9 cellular contexts compared by ENCODE assay signal in the genomic region with DNA sequence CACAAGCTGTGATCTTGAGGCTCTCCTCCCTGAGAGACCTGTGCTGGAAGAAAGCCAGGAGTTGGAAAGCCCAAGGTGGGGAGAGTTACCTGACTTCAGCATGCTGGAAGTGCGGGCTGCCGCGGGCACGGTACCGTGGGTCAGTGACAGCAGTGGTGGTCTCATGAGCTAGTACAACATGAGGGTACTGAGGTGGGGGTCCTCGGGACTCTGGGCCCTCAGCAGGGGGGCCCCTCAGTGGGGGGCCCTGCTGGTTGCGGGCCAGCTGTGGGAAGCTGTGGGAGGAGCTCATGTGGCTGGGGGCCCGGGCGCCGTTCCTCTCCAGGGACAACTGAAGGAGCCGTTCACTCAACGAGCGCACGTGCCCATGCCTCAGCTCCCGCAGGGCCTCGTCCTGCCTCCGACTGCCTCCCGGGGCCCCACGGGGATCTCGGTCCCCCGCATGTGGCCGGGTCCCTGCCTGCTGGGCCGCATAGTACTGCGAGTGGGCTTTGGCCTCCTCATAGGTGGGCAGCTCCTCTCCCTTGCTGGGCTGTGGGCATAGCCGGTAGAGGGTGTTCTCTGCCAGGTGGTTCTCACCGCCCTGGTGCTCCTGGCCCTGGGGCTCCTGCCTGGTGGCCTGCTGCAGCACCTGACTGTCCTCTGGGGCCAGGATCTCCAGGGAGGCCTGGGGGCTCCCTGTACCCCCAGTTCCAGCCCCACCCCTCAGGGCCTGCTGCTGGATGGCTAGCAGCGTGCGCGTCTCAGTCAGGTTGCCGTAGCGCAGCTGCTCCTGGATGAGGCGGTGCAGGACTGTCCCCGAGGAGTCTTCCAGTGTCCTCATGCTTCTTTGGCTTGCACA. TPM values are rescaled to one million over a fixed set of nuclear protein-coding genes. Genes with fewer than 3 reads are reported as not detected.
DNase-seq lines count a peak whose midpoint lies in the region; ATAC-seq, FAIRE-seq and TF ChIP-seq lines count a peak whose summit lies in the region.
"Had no signal": no experiment of that assay in that cellular context is flagged by ENCODE, and none has a peak within 500 bp of the region (broad histone marks: within the 10 kb centered on the region; RNA-seq: fewer than 3 reads in every experiment).

No MANE protein-coding gene starts in this region.

- TF ChIP-seq CTCF in kidney (IDR thresholded peaks at IDR 0.05; ENCODE audit: borderline replicate concordance, extremely low read depth, insufficient read depth) (no peak), GM20000 (IDR thresholded peaks at IDR 0.05; ENCODE audit: extremely low read depth, missing control alignments) (no peak)

- intact Hi-C loops in kidney (cut with DNase I), result loop anchor here (10.0 kb wide), 1 partner anchor 104 kb away; no protein-coding TSS in a partner anchor

- no peaks in the 10 kb centered on the region for H3K27me3 ChIP-seq in skeletal muscle tissue (ENCODE audit: control insufficient read depth in 3 of 3, insufficient read depth in 3 of 3, low read length in 3 of 3)

- no peak for ATAC-seq in GM21515 (IDR thresholded peaks at IDR 0.05; ENCODE audit: unreplicated experiment)
- no peak for ATAC-seq in HG02840 (IDR thresholded peaks at IDR 0.05; ENCODE audit: low FRiP score, unreplicated experiment)
- ATAC-seq: mucosa of descending colon had no signal

- H3K9me3 ChIP-seq in kidney (ENCODE audit: control insufficient read depth in 1 of 2, low read length in 2 of 2) (no peaks in the 10 kb centered on the region), skeletal muscle tissue (ENCODE audit: control insufficient read depth in 3 of 3, low read length in 3 of 3) (no peaks in the 10 kb centered on the region)
- H3K9me3 ChIP-seq: mucosa of descending colon had no signal

- H3K4me1 ChIP-seq in kidney (ENCODE audit: control insufficient read depth in 1 of 2, insufficient read depth in 1 of 2, low read depth in 1 of 2, low read length in 2 of 2), result peaks cover 68 to 75% of the 10 kb centered on the region in 2 donors
- peaks cover 77 to 96% (median 90%) of the 10 kb centered on the region in 3 donors for H3K4me1 ChIP-seq in skeletal muscle tissue (ENCODE audit: control insufficient read depth in 3 of 3, insufficient read depth in 3 of 3, low read length in 3 of 3)

- H3K27ac ChIP-seq in angular gyrus (ENCODE audit: low read depth, low read length), result peak overlapping the region; percentile 98
- peak overlapping the region; percentile 97 to 99 for H3K27ac ChIP-seq in kidney (ENCODE audit: low read depth in 2 of 2, low read length in 2 of 2)
- peak overlapping the region; percentile 74 for H3K27ac ChIP-seq in skeletal muscle tissue (ENCODE audit: low read depth, low read length)

- DNase-seq in GM04504 (ENCODE audit: low read depth), result peak; percentile 10
- DNase-seq in kidney, result peak; percentile 72
- no peak for DNase-seq in NCI-H526 (lab: John Stamatoyannopoulos, UW)
- DNase-seq in GM20000 (ENCODE audit: low spot score), result no peak
- DNase-seq: mucosa of descending colon had no signal

- H3K9ac ChIP-seq in kidney (ENCODE audit: low read length in 2 of 2) (peak overlapping the region; percentile 19 to 84), skeletal muscle tissue (ENCODE audit: low read depth in 1 of 3, low read length in 3 of 3) (peak overlapping the region in 2 of 3 donors; percentile 54 to 98)

- peaks cover 28 to 56% of the 10 kb centered on the region in 2 donors for H3K36me3 ChIP-seq in kidney (ENCODE audit: control insufficient read depth in 1 of 2, insufficient read depth in 2 of 2, low read length in 2 of 2)
- peaks cover 33 to 55% (median 54%) of the 10 kb centered on the region in 3 donors for H3K36me3 ChIP-seq in skeletal muscle tissue (ENCODE audit: control insufficient read depth in 3 of 3, insufficient read depth in 3 of 3, low read length in 3 of 3)

- H3K4me3 ChIP-seq in kidney (ENCODE audit: low read length in 2 of 2) (peak overlapping the region; percentile 14 to 95), skeletal muscle tissue (ENCODE audit: low read length in 3 of 3) (peak overlapping the region; percentile 14 to 35 (median 25))
- H3K4me3 ChIP-seq: mucosa of descending colon had no signal

- no peak for FAIRE-seq in kidney (lab: Jason Lieb, UNC)

RNA-seq across cellular contexts. Expression of a gene that starts 3.4 kb away (rescaled TPM):
- total RNA-seq in kidney (83.5 TPM), skeletal muscle tissue (56.9 TPM)
- 19.5 TPM for polyA plus RNA-seq in kidney (ENCODE audit: insufficient read depth, low read depth, low replicate concordance)

Comparison
In these comparisons a context has a peak if more than half of its experiments do, and no peak if none do; other contexts are left out.
1. DNase-seq: peak in GM04504 (single experiment) and kidney (single experiment); none in NCI-H526 (0 of 2) and GM20000 (single experiment).
2. Peak in every context shown above with its lines, with median percentiles within 50 percentile points of each other: H3K27ac ChIP-seq.